In the genomic region with DNA sequence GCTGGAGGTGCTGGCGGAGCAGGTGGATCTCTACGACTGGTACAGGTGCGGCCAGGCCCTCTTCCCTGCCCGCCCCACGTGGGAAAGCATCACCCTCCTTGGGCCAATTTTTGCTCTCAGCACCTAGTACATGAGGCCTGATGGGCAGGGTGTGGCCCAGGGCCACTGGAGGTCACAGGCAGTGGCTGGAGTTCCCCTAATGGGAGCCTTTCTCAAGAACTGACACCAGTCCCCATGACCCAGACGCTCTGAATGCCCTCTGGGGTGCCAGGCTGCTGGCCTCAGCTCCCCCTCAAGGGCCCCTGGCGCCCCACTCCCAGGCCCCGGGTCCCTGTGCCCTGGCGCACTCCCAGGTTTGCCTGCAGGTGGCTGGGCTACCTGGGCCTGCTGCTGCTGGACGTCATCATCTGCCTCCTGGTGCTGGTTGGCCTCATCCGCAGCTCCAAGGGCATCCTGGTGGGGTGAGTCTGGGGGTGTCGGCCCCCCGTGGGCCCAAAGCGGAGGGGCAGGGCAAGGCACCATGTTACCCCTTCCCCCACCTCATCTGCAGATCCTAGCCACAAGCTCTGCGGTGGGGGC, we compare ENCODE assay signal across 27 cellular contexts. TPM values are rescaled to one million over a fixed set of nuclear protein-coding genes. Genes with fewer than 3 reads are reported as not detected.
DNase-seq lines count a peak whose midpoint lies in the region; ATAC-seq and TF ChIP-seq lines count a peak whose summit lies in the region.
"Had no signal": no experiment of that assay in that cellular context is flagged by ENCODE, and none has a peak within 500 bp of the region (broad histone marks: within the 10 kb centered on the region; RNA-seq: fewer than 3 reads in every experiment).

No MANE protein-coding gene starts in this region.

- no peak for TF ChIP-seq CTCF in RWPE1 (conservative IDR thresholded peaks at IDR 0.05; ENCODE audit: low read depth)

- no peak overlapping the region for H3K4me3 ChIP-seq in BLaER1
- H3K4me3 ChIP-seq in naive thymus-derived CD4-positive, alpha-beta T cell (ENCODE audit: low read length) = no peak overlapping the region
- H3K4me3 ChIP-seq: GM12878 had no signal

- peak overlapping the region; percentile 37; the same call in 1 of the 2 replicates for H3K27ac ChIP-seq in BLaER1
- peak overlapping the region; percentile 9 for H3K27ac ChIP-seq in RWPE1
- H3K27ac ChIP-seq in naive thymus-derived CD4-positive, alpha-beta T cell (ENCODE audit: low read depth, low read length) = no peak overlapping the region

- no peaks in the 10 kb centered on the region for H3K9me3 ChIP-seq in BLaER1
- H3K9me3 ChIP-seq in naive thymus-derived CD4-positive, alpha-beta T cell (ENCODE audit: control insufficient read depth in 2 of 3, low read length in 3 of 3) = no peaks in the 10 kb centered on the region

- DNase-seq in RWPE1 (ENCODE audit: low spot score) (no peak), left lobe of liver (ENCODE audit: low spot score) (no peak), HT-29 (ENCODE audit: low spot score) (no peak), Ammon's horn (ENCODE audit: low spot score) (no peak)
- no peak for DNase-seq in naive thymus-derived CD4-positive, alpha-beta T cell
- no peak for DNase-seq in stimulated activated CD4-positive, alpha-beta T cell treated with anti-CD3 and anti-CD28 coated beads, Interleukin-4, amount 100 ng/mL, for 4 hours
- no peak for DNase-seq in stimulated activated naive CD8-positive, alpha-beta T cell treated with anti-CD3 and anti-CD28 coated beads, Interleukin-15, amount 100 ng/mL, for 72 hours
- DNase-seq: ACHN; CD8-positive, alpha-beta T cell; DMS 273 treated with DMSO at 0.1 percent for 48 hours; DMS79; EL; GDM1; GOT3; HCEC 1CT; KBM-7; MM.1S; NCI-H1417 treated with DMSO at 0.1 percent for 48 hours; NCI-H1694 treated with DMSO at 0.1 percent for 48 hours; NCI-H2081; NCI-H2227 treated with DMSO at 0.1 percent for 48 hours; NCI-H526 treated with DMSO at 0.1 percent for 48 hours; SHP77 treated with DMSO at 0.1 percent for 48 hours had no signal

- peaks cover 96% of the 10 kb centered on the region for H3K4me1 ChIP-seq in BLaER1
- H3K4me1 ChIP-seq in naive thymus-derived CD4-positive, alpha-beta T cell (ENCODE audit: control insufficient read depth in 2 of 2, insufficient read depth in 2 of 2, low read length in 2 of 2) = peaks cover 17% of the 10 kb centered on the region in 2 donors

- H3K4me2 ChIP-seq in BLaER1 = peak overlapping the region; percentile 21

- POLR2A ChIA-PET in RWPE1 (lab: Yijun Ruan, JAX; ENCODE audit: low non-redundant PET) = no interaction called here
- POLR2A ChIA-PET in naive thymus-derived CD4-positive, alpha-beta T cell (lab: Charles Lee) = no interaction called here

- H3K27me3 ChIP-seq in BLaER1 = no peaks in the 10 kb centered on the region
- no peaks in the 10 kb centered on the region for H3K27me3 ChIP-seq in naive thymus-derived CD4-positive, alpha-beta T cell (ENCODE audit: control insufficient read depth in 2 of 2, insufficient read depth in 2 of 2, low read length in 2 of 2)

- no peaks in the 10 kb centered on the region for H3K27me3 Mint-ChIP-seq in naive thymus-derived CD4-positive, alpha-beta T cell
- H3K27me3 Mint-ChIP-seq in stimulated activated naive CD8-positive, alpha-beta T cell treated with anti-CD3 and anti-CD28 coated beads, Interleukin-15, amount 100 ng/mL, for 72 hours = no peaks in the 10 kb centered on the region

- H3K9me3 Mint-ChIP-seq in naive thymus-derived CD4-positive, alpha-beta T cell = no peaks in the 10 kb centered on the region
- no peaks in the 10 kb centered on the region for H3K9me3 Mint-ChIP-seq in stimulated activated naive CD8-positive, alpha-beta T cell treated with anti-CD3 and anti-CD28 coated beads, Interleukin-15, amount 100 ng/mL, for 72 hours
- H3K9me3 Mint-ChIP-seq: CD8-positive, alpha-beta T cell had no signal

- no peak overlapping the region for H3K9ac ChIP-seq in BLaER1

- ATAC-seq in left lobe of liver = peak; percentile 35
- ATAC-seq in naive thymus-derived CD4-positive, alpha-beta T cell = peak; percentile 74
- no peak for ATAC-seq in stimulated activated naive CD8-positive, alpha-beta T cell treated with anti-CD3 and anti-CD28 coated beads, Interleukin-15, amount 100 ng/mL, for 72 hours
- ATAC-seq: CD8-positive, alpha-beta T cell; GM12878 had no signal

- no peaks in the 10 kb centered on the region for H3K36me3 Mint-ChIP-seq in naive thymus-derived CD4-positive, alpha-beta T cell

- no peak overlapping the region for H3K4me3 Mint-ChIP-seq in naive thymus-derived CD4-positive, alpha-beta T cell
- no peak overlapping the region for H3K4me3 Mint-ChIP-seq in stimulated activated naive CD8-positive, alpha-beta T cell treated with anti-CD3 and anti-CD28 coated beads, Interleukin-15, amount 100 ng/mL, for 72 hours
- H3K4me3 Mint-ChIP-seq: CD8-positive, alpha-beta T cell had no signal

- H3K36me3 ChIP-seq in BLaER1 = peaks cover 72% of the 10 kb centered on the region
- H3K36me3 ChIP-seq in naive thymus-derived CD4-positive, alpha-beta T cell (ENCODE audit: control insufficient read depth in 2 of 3, insufficient read depth in 3 of 3, low read length in 3 of 3) = peaks cover 0 to 19% (median 0%) of the 10 kb centered on the region in 3 experiments

- peaks cover 100% of the 10 kb centered on the region for H4K20me1 ChIP-seq in BLaER1

- peaks cover 10 to 23% (median 17%) of the 10 kb centered on the region in 7 donors for H3K4me1 Mint-ChIP-seq in naive thymus-derived CD4-positive, alpha-beta T cell
- peaks cover 37% of the 10 kb centered on the region for H3K4me1 Mint-ChIP-seq in stimulated activated naive CD8-positive, alpha-beta T cell treated with anti-CD3 and anti-CD28 coated beads, Interleukin-15, amount 100 ng/mL, for 72 hours

- no peak overlapping the region for H3K27ac Mint-ChIP-seq in naive thymus-derived CD4-positive, alpha-beta T cell
- H3K27ac Mint-ChIP-seq in stimulated activated naive CD8-positive, alpha-beta T cell treated with anti-CD3 and anti-CD28 coated beads, Interleukin-15, amount 100 ng/mL, for 72 hours = no peak overlapping the region
- H3K27ac Mint-ChIP-seq: CD8-positive, alpha-beta T cell had no signal

- CTCF ChIA-PET in RWPE1 (lab: Yijun Ruan, JAX) = interaction anchor here (1.0 to 1.1 kb wide), 2 partner anchors 23 to 62 kb away, joined by 3 to 5 read pairs; no protein-coding TSS in a partner anchor
- CTCF ChIA-PET in naive thymus-derived CD4-positive, alpha-beta T cell (lab: Charles Lee) = no interaction called here

- intact Hi-C loops in naive thymus-derived CD4-positive, alpha-beta T cell (cut with micrococcal nuclease) = no loop called here

RNA-seq across cellular contexts. Expression of a gene that starts 15.9 kb away (rescaled TPM):
- 15.5 TPM for total RNA-seq in left lobe of liver
- 100 to 1,000 TPM in 1 of 5 experiments, 10 to 100 TPM in 4; 15.9 to 115 (median 23.5) TPM for total RNA-seq in naive thymus-derived CD4-positive, alpha-beta T cell
- 1 to 10 TPM in 1 of 2 donors, under 1 TPM in 1; 0.53 to 1.6 TPM for polyA plus RNA-seq in naive thymus-derived CD4-positive, alpha-beta T cell
- 34.5 and 37.1 TPM in 2 replicates for total RNA-seq in HT-29 (2014; rRNA removed; shearing (Covaris generic))

RNA-seq across cellular contexts. Expression of a gene that starts 40.3 kb away (rescaled TPM):
- total RNA-seq in left lobe of liver = 0.83 TPM
- total RNA-seq in naive thymus-derived CD4-positive, alpha-beta T cell = 1 to 10 TPM in 1 of 5 experiments, under 1 TPM in 4; 0.07 to 2.4 (median 0.80) TPM
- under 1 TPM; 0.07 to 0.13 TPM for polyA plus RNA-seq in naive thymus-derived CD4-positive, alpha-beta T cell
- total RNA-seq in HT-29 (2014; rRNA removed; shearing (Covaris generic)) = not detected in 2 replicates
- total RNA-seq: LHCN-M2, NCI-H460 had no signal
